18 cellular contexts compared by ENCODE assay signal in genomic region chr16:16945207-16945606, GRCh38.
DNase-seq lines count a peak whose midpoint lies in the region; ATAC-seq, FAIRE-seq and TF ChIP-seq lines count a peak whose summit lies in the region.
"Had no signal": no experiment of that assay in that cellular context is flagged by ENCODE, and none has a peak within 500 bp of the region (broad histone marks: within the 10 kb centered on the region; RNA-seq: fewer than 3 reads in every experiment).

No MANE protein-coding gene starts in this region.

- H3K4me1 ChIP-seq in Peyer's patch, result peaks cover 0 to 5% (median 0%) of the 10 kb centered on the region in 4 donors
- no peaks in the 10 kb centered on the region for H3K4me1 ChIP-seq in small intestine (ENCODE audit: control insufficient read depth in 2 of 2, insufficient read depth in 1 of 2, low read depth in 1 of 2, low read length in 1 of 2)
- H3K4me1 ChIP-seq: A549 had no signal

- H3K36me3 ChIP-seq in Peyer's patch (no peaks in the 10 kb centered on the region), small intestine (ENCODE audit: control insufficient read depth in 2 of 2, insufficient read depth in 2 of 2, low read length in 2 of 2) (no peaks in the 10 kb centered on the region)

- H3K4me3 ChIP-seq in Peyer's patch (no peak overlapping the region), small intestine (ENCODE audit: low read depth in 1 of 2, low read length in 2 of 2) (no peak overlapping the region)
- H3K4me3 ChIP-seq: A549, GM23338 had no signal

- peak; percentile 92 for ATAC-seq in left colon
- ATAC-seq: A549, GM23338 had no signal

- peak overlapping the region in 2 of 4 donors; percentile 8 to 43 for H3K27ac ChIP-seq in Peyer's patch
- no peak overlapping the region for H3K27ac ChIP-seq in small intestine (ENCODE audit: low read depth in 1 of 2, low read length in 1 of 2)
- H3K27ac ChIP-seq: A549, C4-2B, HL-60 had no signal

- TF ChIP-seq CTCF in Peyer's patch (IDR thresholded peaks at IDR 0.05), result no peak

- TF ChIP-seq POLR2A in Peyer's patch (IDR thresholded peaks at IDR 0.05), result no peak

- FAIRE-seq in small intestine (lab: Jason Lieb, UNC), result no peak
- FAIRE-seq: A549, D721Med, G401.6, H54 had no signal

- 72 to 88% (median 76%) methylated on average over 1 of the region's 1 CpG for WGBS in small intestine, 3 donors

- intact Hi-C loops in left colon (cut with DNase I, micrococcal nuclease), result no loop called here

- DNase-seq in Peyer's patch (peak in 2 of 3 donors; percentile 54 to 83), left colon (no peak), small intestine (peak; percentile 28), NCI-H1105 treated with DMSO at 0.1 percent for 48 hours (lab: John Stamatoyannopoulos, UW) (no peak), A172 (ENCODE audit: low spot score) (no peak)
- DNase-seq in activated naive CD4-positive, alpha-beta T cell (lab: John Stamatoyannopoulos, UW), result no peak
- DNase-seq: AML-193; Caco-2; CD4-positive, alpha-beta T cell; HCEC 1CT; IMR-90 had no signal

- H3K9me3 ChIP-seq in Peyer's patch, result no peaks in the 10 kb centered on the region
- H3K9me3 ChIP-seq in small intestine (ENCODE audit: control insufficient read depth, low read depth), result no peaks in the 10 kb centered on the region
- H3K9me3 ChIP-seq: A549 had no signal

- H3K27me3 ChIP-seq in Peyer's patch, result no peaks in the 10 kb centered on the region
- no peaks in the 10 kb centered on the region for H3K27me3 ChIP-seq in small intestine (ENCODE audit: control insufficient read depth in 2 of 2, insufficient read depth in 2 of 2, low read length in 2 of 2)

Comparison
In these comparisons a context has a peak if more than half of its experiments do, and no peak if none do; other contexts are left out.
1. DNase-seq: peak in Peyer's patch (2 of 3) and small intestine (single experiment); none in left colon (0 of 2), NCI-H1105 treated with DMSO at 0.1 percent for 48 hours (single experiment), activated naive CD4-positive, alpha-beta T cell (0 of 4) and A172 (single experiment).